In genomic region chr1:2525524-2525895, GRCh38 we compare ENCODE assay signal across 8 cellular contexts. TPM values are rescaled to one million over a fixed set of nuclear protein-coding genes. Genes with fewer than 3 reads are reported as not detected.
DNase-seq lines count a peak whose midpoint lies in the region; ATAC-seq and TF ChIP-seq lines count a peak whose summit lies in the region.

No MANE protein-coding gene starts in this region.

- peaks cover 21% of the 10 kb centered on the region for H3K36me3 Mint-ChIP-seq in MCF 10A (ENCODE audit: insufficient read depth, unreplicated experiment)

- no peaks in the 10 kb centered on the region for H3K9me3 ChIP-seq in left ventricle myocardium inferior (replicated peaks)
- H3K9me3 ChIP-seq in mononuclear cell (ENCODE audit: low read depth, low read length): no peaks in the 10 kb centered on the region

- no TSS peak for BruUV-seq in MCF 10A (replicated peaks; lab: Mats Ljungman, UMichigan)

- peak overlapping the region; percentile 81 for H3K4me3 Mint-ChIP-seq in MCF 10A (ENCODE audit: unreplicated experiment)

- no peak for DNase-seq in left ventricle myocardium inferior
- DNase-seq in left ventricle myocardium superior: no peak
- DNase-seq in MCF 10A (ENCODE audit: unreplicated experiment): no peak
- no peak for DNase-seq in HEK293T (ENCODE audit: extremely low spot score)
- no peak for DNase-seq in putamen (ENCODE audit: low spot score)
- no peak for DNase-seq in NCI-H146 treated with DMSO at 0.1 percent for 48 hours (lab: John Stamatoyannopoulos, UW; ENCODE audit: unreplicated experiment)
- DNase-seq in epidermal melanocyte (ENCODE audit: insufficient read length, low spot score): no peak

- H3K27ac Mint-ChIP-seq in MCF 10A (ENCODE audit: low read depth, unreplicated experiment): peak overlapping the region; percentile 92

- H3K27me3 ChIP-seq in left ventricle myocardium inferior (ENCODE audit: low read depth) (no peaks in the 10 kb centered on the region), mononuclear cell (ENCODE audit: insufficient read depth, low read length) (peaks cover 13% of the 10 kb centered on the region)

- peaks cover 25% of the 10 kb centered on the region for H3K4me1 Mint-ChIP-seq in MCF 10A (ENCODE audit: insufficient read depth, unreplicated experiment)

- peaks cover 82% of the 10 kb centered on the region for H3K4me1 ChIP-seq in left ventricle myocardium inferior
- H3K4me1 ChIP-seq in mononuclear cell (ENCODE audit: insufficient read depth, low read length): peaks cover 44% of the 10 kb centered on the region

- CTCF ChIA-PET in MCF 10A (lab: Yijun Ruan, JAX): interaction anchor here (0.6 to 2.1 kb wide), 4 partner anchors 18 to 900 kb away, joined by 3 to 16 read pairs (median 4); no protein-coding TSS in a partner anchor
- CTCF ChIA-PET in HEK293T (lab: Yijun Ruan, JAX): interaction anchor here (0.6 kb wide), 1 partner anchor 435 kb away, joined by 3 read pairs; no protein-coding TSS in a partner anchor

- H3K4me3 ChIP-seq in left ventricle myocardium inferior (peak overlapping the region; percentile 96), mononuclear cell (ENCODE audit: low read length) (peak overlapping the region; percentile 71)

- intact Hi-C loops in left ventricle myocardium inferior (cut with micrococcal nuclease): no loop called here
- intact Hi-C loops in left ventricle myocardium superior (cut with micrococcal nuclease): no loop called here
- intact Hi-C loops in MCF 10A (cut with micrococcal nuclease): no loop called here

- ATAC-seq in left ventricle myocardium superior: no peak

- H3K27me3 Mint-ChIP-seq in MCF 10A (ENCODE audit: insufficient read depth, unreplicated experiment): no peaks in the 10 kb centered on the region

- H3K9me3 Mint-ChIP-seq in MCF 10A (ENCODE audit: unreplicated experiment): no peaks in the 10 kb centered on the region

- peak overlapping the region; percentile 92 for H3K27ac ChIP-seq in left ventricle myocardium inferior (replicated peaks)

- no peak for TF ChIP-seq CTCF in left ventricle myocardium inferior (IDR thresholded peaks at IDR 0.05; ENCODE audit: borderline replicate concordance)
- no peak for TF ChIP-seq CTCF in MCF 10A (IDR thresholded peaks at IDR 0.05; ENCODE audit: unreplicated experiment)

- peaks cover 12% of the 10 kb centered on the region for H3K36me3 ChIP-seq in left ventricle myocardium inferior

- POLR2A ChIA-PET in MCF 10A (lab: Yijun Ruan, JAX): interaction anchor here (0.6 to 3.6 kb wide), 10 partner anchors 10 to 134 kb away, joined by 3 to 36 read pairs (median 6); partner anchors contain the start of genes MORN1, PEX10 and RER1
- POLR2A ChIA-PET in HEK293T (lab: Yijun Ruan, JAX): interaction anchor here (1.0 to 8.5 kb wide), 9 partner anchors 8 to 79 kb away, joined by 3 to 74 read pairs (median 5); no protein-coding TSS in a partner anchor

TF ChIP-seq in HEK293T, 16 proteins besides CTCF, POLR2A, EP300 and RAD21:
- TF ChIP-seq ELF4 (IDR thresholded peaks at IDR 0.05) (no peak), SUZ12 (IDR thresholded peaks at IDR 0.05) (no peak), ZNF384 (IDR thresholded peaks at IDR 0.05) (no peak), FOXM1 (IDR thresholded peaks at IDR 0.05; ENCODE audit: borderline replicate concordance) (no peak), FOXA1 (IDR thresholded peaks at IDR 0.05) (no peak), FOXK2 (IDR thresholded peaks at IDR 0.05) (no peak), ARNT (IDR thresholded peaks at IDR 0.05) (no peak), TARDBP (IDR thresholded peaks at IDR 0.05) (no peak), PKNOX1 (IDR thresholded peaks at IDR 0.05) (no peak), SP1 (IDR thresholded peaks at IDR 0.05) (no peak), NFRKB (IDR thresholded peaks at IDR 0.05) (no peak), BHLHE40 (IDR thresholded peaks at IDR 0.05; ENCODE audit: borderline replicate concordance) (no peak), L3MBTL2 (conservative IDR thresholded peaks at IDR 0.05) (no peak), HDGF (IDR thresholded peaks at IDR 0.05; ENCODE audit: borderline replicate concordance) (no peak), CTBP1 (IDR thresholded peaks at IDR 0.05; ENCODE audit: borderline replicate concordance) (no peak)

RNA-seq across cellular contexts. Expression of gene PANK4, which starts 0.9 kb away (rescaled TPM):
- 42.8 TPM for total RNA-seq in left ventricle myocardium inferior
- 50.2 TPM for total RNA-seq in left ventricle myocardium superior
- 22.1 and 25.4 TPM in 2 replicates for total RNA-seq in MCF 10A (2022)
- 33.5 TPM for total RNA-seq in mononuclear cell

RNA-seq across cellular contexts. Expression of gene HES5, which starts 4.6 kb away (rescaled TPM):
- total RNA-seq in left ventricle myocardium inferior: 0.63 TPM
- total RNA-seq in left ventricle myocardium superior: 1.7 TPM
- not detected in 2 replicates for total RNA-seq in MCF 10A (2022)
- not detected for total RNA-seq in mononuclear cell

RNA-seq across cellular contexts. Expression of gene TNFRSF14, which starts 30.7 kb away (rescaled TPM):
- total RNA-seq in left ventricle myocardium inferior (13.7 TPM), left ventricle myocardium superior (16.0 TPM), MCF 10A (2022) (4.2 and 4.6 TPM in 2 replicates), mononuclear cell (127 TPM)

RNA-seq across cellular contexts. Expression of gene PLCH2, which starts 49.4 kb away (rescaled TPM):
- 0.16 TPM for total RNA-seq in left ventricle myocardium inferior
- total RNA-seq in left ventricle myocardium superior: 0.25 TPM
- 92.6 and 123 TPM in 2 replicates for total RNA-seq in MCF 10A (2022)
- 4.7 TPM for total RNA-seq in mononuclear cell
